ENCODE assay signal across 15 cellular contexts in the genomic region with DNA sequence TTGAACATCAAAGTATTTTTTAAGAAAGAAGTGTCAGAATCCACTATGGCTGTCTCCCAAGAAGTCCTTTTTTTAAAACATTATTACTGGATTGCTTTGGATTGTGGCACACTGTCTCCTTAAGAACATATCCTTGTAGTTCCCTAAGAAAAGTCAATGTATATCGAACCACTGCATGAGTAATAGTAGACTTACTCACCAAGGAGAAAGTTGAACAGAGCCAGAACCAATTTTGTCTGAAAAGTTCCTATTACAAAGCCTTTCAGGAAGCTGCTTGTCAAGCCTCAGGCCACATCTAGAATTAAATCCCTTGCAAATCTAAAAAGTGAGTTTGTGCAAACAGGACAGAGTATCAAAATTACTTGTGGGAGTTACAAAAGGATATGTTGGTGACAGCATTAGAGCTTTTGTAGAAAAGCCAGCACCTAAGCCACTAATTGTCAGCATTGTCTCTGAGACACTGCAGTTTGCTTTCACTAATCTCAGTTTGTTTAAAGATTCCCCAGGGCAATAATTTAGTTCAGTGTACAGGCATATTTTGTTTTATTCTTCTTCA.
DNase-seq lines count a peak whose midpoint lies in the region; ATAC-seq and TF ChIP-seq lines count a peak whose summit lies in the region.
"Had no signal": no experiment of that assay in that cellular context is flagged by ENCODE, and none has a peak within 500 bp of the region (broad histone marks: within the 10 kb centered on the region; RNA-seq: fewer than 3 reads in every experiment).

No MANE protein-coding gene starts in this region.

- no peak for TF ChIP-seq CTCF in retinal pigment epithelial cell (conservative IDR thresholded peaks at IDR 0.05; ENCODE audit: low read depth, low read length)

- H3K4me3 ChIP-seq in SK-N-MC = no peak overlapping the region
- H3K4me3 ChIP-seq in retinal pigment epithelial cell (ENCODE audit: low read length) = no peak overlapping the region
- H3K4me3 ChIP-seq: left lung, tibial nerve had no signal

- ATAC-seq in HG03095 (IDR thresholded peaks at IDR 0.05; ENCODE audit: unreplicated experiment) = no peak
- ATAC-seq: activated CD8-positive, alpha-beta memory T cell treated with anti-CD3 and anti-CD28 coated beads, Interleukin-2, amount 10 ng/mL, durations not matched to agents 7 days and 5 days; activated naive CD4-positive, alpha-beta T cell treated with anti-CD3 and anti-CD28 coated beads, Interleukin-2, amount 50 U/mL, for 72 hours; left lung; natural killer cell had no signal

- no peaks in the 10 kb centered on the region for H3K36me3 ChIP-seq in SK-N-MC (ENCODE audit: insufficient read depth, low read length)
- H3K36me3 ChIP-seq: left lung, tibial nerve had no signal

- H3K9me3 ChIP-seq in SK-N-MC (ENCODE audit: low read depth, low read length) = no peaks in the 10 kb centered on the region
- H3K9me3 ChIP-seq: Caco-2, left lung, tibial nerve had no signal

- peak overlapping the region; percentile 15; the same call in 1 of the 2 replicates for H3K27ac ChIP-seq in SK-N-MC
- H3K27ac ChIP-seq: left lung, tibial nerve had no signal

- H3K9ac ChIP-seq in SK-N-MC (ENCODE audit: insufficient read length) = no peak overlapping the region

- DNase-seq in HCEC 1CT (peak; percentile 50), SK-N-MC (ENCODE audit: low read depth, low spot score) (peak; percentile 28), fibroblast of gingiva (ENCODE audit: low read depth) (peak; percentile 17), retinal pigment epithelial cell (ENCODE audit: low read depth) (peak; percentile 7), germinal center (ENCODE audit: low spot score) (no peak), NCI-H748 (lab: John Stamatoyannopoulos, UW; ENCODE audit: unreplicated experiment) (no peak)
- DNase-seq in stimulated activated CD4-positive, alpha-beta T cell treated with anti-CD3 and anti-CD28 coated beads, Interleukin-2, amount 100 ng/mL, for 48 hours = no peak
- DNase-seq: activated CD8-positive, alpha-beta memory T cell treated with anti-CD3 and anti-CD28 coated beads, Interleukin-2, amount 10 ng/mL, durations not matched to agents 7 days and 5 days; Caco-2; left lung; natural killer cell; SHP77 had no signal

Comparison
In these comparisons a context has a peak if more than half of its experiments do, and no peak if none do; other contexts are left out.
1. DNase-seq: peak in HCEC 1CT (single experiment), SK-N-MC (single experiment), fibroblast of gingiva (single experiment) and retinal pigment epithelial cell (single experiment); none in stimulated activated CD4-positive, alpha-beta T cell treated with anti-CD3 and anti-CD28 coated beads, Interleukin-2, amount 100 ng/mL, for 48 hours (0 of 2), germinal center (single experiment) and NCI-H748 (single experiment).